ENCODE assay signal across 1 cellular context in the genomic region with DNA sequence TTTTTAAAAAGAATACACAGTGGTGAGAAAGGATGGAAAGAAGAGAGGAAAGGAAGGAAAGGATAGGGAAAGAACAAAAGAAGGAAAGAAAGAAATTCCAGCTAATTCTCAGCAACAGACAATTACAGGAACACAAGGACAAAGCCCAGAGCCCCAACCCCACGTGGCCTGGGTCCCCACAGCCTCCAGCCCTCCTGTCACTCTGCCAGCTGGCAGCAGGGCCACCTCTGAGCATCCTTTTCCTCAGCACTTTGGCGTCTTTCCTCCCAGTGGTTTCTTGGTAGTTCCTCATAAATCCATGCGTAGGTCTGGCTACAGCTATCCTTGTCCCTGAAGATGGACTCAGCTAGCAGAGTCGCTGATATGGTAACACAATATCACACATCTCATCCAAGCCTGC.
TF ChIP-seq lines count a peak whose summit lies in the region.

No MANE protein-coding gene starts in this region.

TF ChIP-seq in HepG2, 621 proteins besides CTCF, POLR2A, EP300 and RAD21 (continued from another document):
- TF ChIP-seq, protein P1, sequence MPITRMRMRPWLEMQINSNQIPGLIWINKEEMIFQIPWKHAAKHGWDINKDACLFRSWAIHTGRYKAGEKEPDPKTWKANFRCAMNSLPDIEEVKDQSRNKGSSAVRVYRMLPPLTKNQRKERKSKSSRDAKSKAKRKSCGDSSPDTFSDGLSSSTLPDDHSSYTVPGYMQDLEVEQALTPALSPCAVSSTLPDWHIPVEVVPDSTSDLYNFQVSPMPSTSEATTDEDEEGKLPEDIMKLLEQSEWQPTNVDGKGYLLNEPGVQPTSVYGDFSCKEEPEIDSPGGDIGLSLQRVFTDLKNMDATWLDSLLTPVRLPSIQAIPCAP (CRISPR knock-in tag; IDR thresholded peaks at IDR 0.05; ENCODE audit: low read depth): no peak
- TF ChIP-seq ASH2L (IDR thresholded peaks at IDR 0.05; ENCODE audit: insufficient read length, low read depth, low read length) (no peak), MIER3 (CRISPR knock-in tag; IDR thresholded peaks at IDR 0.05; ENCODE audit: borderline replicate concordance) (no peak), TBX3 (IDR thresholded peaks at IDR 0.05; ENCODE audit: borderline replicate concordance) (no peak), JUN (CRISPR knock-in tag; IDR thresholded peaks at IDR 0.05) (no peak), HOXD1 (CRISPR knock-in tag; IDR thresholded peaks at IDR 0.05) (no peak), U2AF2 (IDR thresholded peaks at IDR 0.05; ENCODE audit: low read depth, low read length) (no peak), ZNF747 (CRISPR knock-in tag; IDR thresholded peaks at IDR 0.05; ENCODE audit: borderline replicate concordance) (no peak), SP140L (CRISPR knock-in tag; IDR thresholded peaks at IDR 0.05; ENCODE audit: borderline replicate concordance) (no peak), SUZ12 (IDR thresholded peaks at IDR 0.05; ENCODE audit: low read depth, low read length) (no peak), ZNF205 (CRISPR knock-in tag; IDR thresholded peaks at IDR 0.05) (no peak)
- TF ChIP-seq, protein P2, sequence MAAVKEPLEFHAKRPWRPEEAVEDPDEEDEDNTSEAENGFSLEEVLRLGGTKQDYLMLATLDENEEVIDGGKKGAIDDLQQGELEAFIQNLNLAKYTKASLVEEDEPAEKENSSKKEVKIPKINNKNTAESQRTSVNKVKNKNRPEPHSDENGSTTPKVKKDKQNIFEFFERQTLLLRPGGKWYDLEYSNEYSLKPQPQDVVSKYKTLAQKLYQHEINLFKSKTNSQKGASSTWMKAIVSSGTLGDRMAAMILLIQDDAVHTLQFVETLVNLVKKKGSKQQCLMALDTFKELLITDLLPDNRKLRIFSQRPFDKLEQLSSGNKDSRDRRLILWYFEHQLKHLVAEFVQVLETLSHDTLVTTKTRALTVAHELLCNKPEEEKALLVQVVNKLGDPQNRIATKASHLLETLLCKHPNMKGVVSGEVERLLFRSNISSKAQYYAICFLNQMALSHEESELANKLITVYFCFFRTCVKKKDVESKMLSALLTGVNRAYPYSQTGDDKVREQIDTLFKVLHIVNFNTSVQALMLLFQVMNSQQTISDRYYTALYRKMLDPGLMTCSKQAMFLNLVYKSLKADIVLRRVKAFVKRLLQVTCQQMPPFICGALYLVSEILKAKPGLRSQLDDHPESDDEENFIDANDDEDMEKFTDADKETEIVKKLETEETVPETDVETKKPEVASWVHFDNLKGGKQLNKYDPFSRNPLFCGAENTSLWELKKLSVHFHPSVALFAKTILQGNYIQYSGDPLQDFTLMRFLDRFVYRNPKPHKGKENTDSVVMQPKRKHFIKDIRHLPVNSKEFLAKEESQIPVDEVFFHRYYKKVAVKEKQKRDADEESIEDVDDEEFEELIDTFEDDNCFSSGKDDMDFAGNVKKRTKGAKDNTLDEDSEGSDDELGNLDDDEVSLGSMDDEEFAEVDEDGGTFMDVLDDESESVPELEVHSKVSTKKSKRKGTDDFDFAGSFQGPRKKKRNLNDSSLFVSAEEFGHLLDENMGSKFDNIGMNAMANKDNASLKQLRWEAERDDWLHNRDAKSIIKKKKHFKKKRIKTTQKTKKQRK (IDR thresholded peaks at IDR 0.05; ENCODE audit: low read length): no peak
